In the genomic region with DNA sequence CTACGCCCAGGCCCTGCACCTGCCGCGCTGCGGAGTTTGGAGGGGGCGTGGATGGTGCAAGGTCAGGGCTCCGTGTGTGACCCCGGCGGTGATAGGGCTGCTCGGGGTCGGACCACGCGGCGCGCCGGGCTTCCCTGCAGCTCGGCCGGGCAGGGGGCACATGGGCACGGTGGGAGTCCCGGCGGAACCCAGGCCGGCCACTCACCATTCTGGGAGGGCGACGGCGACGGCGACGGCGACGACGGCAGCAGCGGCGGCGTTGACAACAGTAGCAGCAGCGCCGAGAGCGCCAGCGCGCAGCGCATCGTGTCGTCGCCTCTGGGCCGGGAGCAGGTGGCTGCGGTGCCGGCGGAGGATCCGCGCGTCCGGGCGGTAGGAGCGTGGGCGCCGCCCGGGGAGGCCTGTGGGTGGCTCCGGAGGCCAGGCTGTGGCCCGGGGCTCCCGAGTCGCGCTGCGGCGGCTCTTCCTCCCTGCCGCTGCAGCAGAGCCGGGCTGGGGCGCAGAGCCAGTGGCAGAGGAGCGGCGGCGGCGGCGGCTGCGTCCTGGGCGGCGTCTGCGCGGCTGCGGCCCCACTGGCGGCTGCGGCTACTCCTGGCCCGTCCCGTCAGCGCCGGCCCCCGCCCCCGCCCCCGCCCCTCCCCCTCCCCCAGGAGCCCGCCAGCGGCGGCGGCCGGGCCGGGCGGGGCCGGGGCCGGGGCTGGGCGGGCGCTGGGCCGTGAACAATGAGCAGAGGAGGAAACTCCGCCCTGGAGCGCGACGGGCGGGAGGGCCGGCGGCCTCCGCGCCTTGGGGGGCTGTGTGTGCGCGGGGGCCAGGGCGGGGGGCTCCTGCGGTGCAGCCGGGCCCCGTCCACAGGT, we compare ENCODE assay signal across 8 cellular contexts. TPM values are rescaled to one million over a fixed set of nuclear protein-coding genes. Genes with fewer than 3 reads are reported as not detected.
A peak's percentile ranks its signal among the peaks of the same experiment; 100 is the strongest.
DNase-seq lines count a peak whose midpoint lies in the region; ATAC-seq and TF ChIP-seq lines count a peak whose summit lies in the region.

Gene PODXL (minus strand): TSS at position 574 of the 857 bp plus-strand sequence. CDS start 269 bp downstream, at position 305.

- peak within 1 kb of the TSS; percentile 79 for H3K4me3 ChIP-seq in BLaER1
- peak within 1 kb of the TSS; percentile 47 for H3K4me3 ChIP-seq in epithelial cell of proximal tubule (ENCODE audit: low read depth, low read length)
- H3K4me3 ChIP-seq in mucosa of descending colon, result peak within 1 kb of the TSS; percentile 11

- H3K9me3 Mint-ChIP-seq in stimulated activated effector memory CD8-positive, alpha-beta T cell treated with anti-CD3 and anti-CD28 coated beads, Interleukin-12 subunit alpha, Interleukin-12 subunit beta, amount 100 ng/mL, for 72 hours, result no peaks in the 10 kb centered on the region

- peak within 1 kb of the TSS; percentile 76 for H3K4me3 Mint-ChIP-seq in stimulated activated effector memory CD8-positive, alpha-beta T cell treated with anti-CD3 and anti-CD28 coated beads, Interleukin-12 subunit alpha, Interleukin-12 subunit beta, amount 100 ng/mL, for 72 hours

- TF ChIP-seq CTCF in epithelial cell of proximal tubule (conservative IDR thresholded peaks at IDR 0.05; ENCODE audit: low read depth, low read length) (no peak), mucosa of descending colon (IDR thresholded peaks at IDR 0.05) (no peak)

- H3K36me3 ChIP-seq in BLaER1 (no peaks in the 10 kb centered on the region), mucosa of descending colon (ENCODE audit: low read depth) (no peaks in the 10 kb centered on the region)

- H3K9me3 ChIP-seq in BLaER1 (no peaks in the 10 kb centered on the region), mucosa of descending colon (no peaks in the 10 kb centered on the region)

- peaks cover 20% of the 10 kb centered on the region for H3K4me1 Mint-ChIP-seq in stimulated activated effector memory CD8-positive, alpha-beta T cell treated with anti-CD3 and anti-CD28 coated beads, Interleukin-12 subunit alpha, Interleukin-12 subunit beta, amount 100 ng/mL, for 72 hours

- DNase-seq in GM19240 (ENCODE audit: insufficient read length, low spot score) (peak; percentile 68), NOMO-1 (lab: John Stamatoyannopoulos, UW; ENCODE audit: unreplicated experiment in 2 of 2) (peak; percentile 48 to 49), activated T-cell treated with anti-CD3 and anti-CD28 coated beads for 24 hours (ENCODE audit: low read depth) (peak; percentile 25), epithelial cell of proximal tubule (ENCODE audit: low read depth) (no peak), mucosa of descending colon (peak; percentile 67 to 82 (median 78))
- peak; percentile 39 to 73 for DNase-seq in stimulated activated effector memory CD8-positive, alpha-beta T cell treated with anti-CD3 and anti-CD28 coated beads, Interleukin-12 subunit alpha, Interleukin-12 subunit beta, amount 100 ng/mL, for 72 hours (ENCODE audit: low spot score in 2 of 2)

- peaks cover 44% of the 10 kb centered on the region for H4K20me1 ChIP-seq in BLaER1

- peak within 1 kb of the TSS; percentile 84 for H3K27ac ChIP-seq in BLaER1

- ATAC-seq in HG03432 (IDR thresholded peaks at IDR 0.05; ENCODE audit: unreplicated experiment) (peak; percentile 81), mucosa of descending colon (peak; percentile 91)
- peak; percentile 83 for ATAC-seq in stimulated activated effector memory CD8-positive, alpha-beta T cell treated with anti-CD3 and anti-CD28 coated beads, Interleukin-12 subunit alpha, Interleukin-12 subunit beta, amount 100 ng/mL, for 72 hours

- no peaks in the 10 kb centered on the region for H3K36me3 Mint-ChIP-seq in stimulated activated effector memory CD8-positive, alpha-beta T cell treated with anti-CD3 and anti-CD28 coated beads, Interleukin-12 subunit alpha, Interleukin-12 subunit beta, amount 100 ng/mL, for 72 hours

- peak within 1 kb of the TSS; percentile 82 for H3K9ac ChIP-seq in BLaER1

- no peak within 1 kb of the TSS for H3K27ac Mint-ChIP-seq in stimulated activated effector memory CD8-positive, alpha-beta T cell treated with anti-CD3 and anti-CD28 coated beads, Interleukin-12 subunit alpha, Interleukin-12 subunit beta, amount 100 ng/mL, for 72 hours

- peaks cover 6% of the 10 kb centered on the region; the same call in 1 of the 2 replicates for H3K27me3 ChIP-seq in BLaER1

- peak within 1 kb of the TSS; percentile 99 for H3K4me2 ChIP-seq in BLaER1

- intact Hi-C loops in mucosa of descending colon (cut with DNase I, micrococcal nuclease), result no loop called here

- H3K4me1 ChIP-seq in BLaER1 (peaks cover 34% of the 10 kb centered on the region), mucosa of descending colon (ENCODE audit: low read depth) (peaks cover 10% of the 10 kb centered on the region)

RNA-seq across cellular contexts. Expression of gene PODXL, which starts in this region (rescaled TPM):
- total RNA-seq in epithelial cell of proximal tubule (11.4 and 26.3 TPM in 2 replicates), mucosa of descending colon (10 to 100 TPM; 11.8 to 25.6 (median 12.8) TPM)

Comparison
In these comparisons a context has a peak if more than half of its experiments do, and no peak if none do; other contexts are left out.
1. H3K4me3 ChIP-seq: peak in every context shown above with its lines; median percentile 79 in BLaER1; 47 in epithelial cell of proximal tubule; 11 in mucosa of descending colon.